In genomic region chr3:175335229-175335628, GRCh38 we compare ENCODE assay signal across 25 cellular contexts.
DNase-seq lines count a peak whose midpoint lies in the region; ATAC-seq and TF ChIP-seq lines count a peak whose summit lies in the region.
"Had no signal": no experiment of that assay in that cellular context is flagged by ENCODE, and none has a peak within 500 bp of the region (broad histone marks: within the 10 kb centered on the region; RNA-seq: fewer than 3 reads in every experiment).

No MANE protein-coding gene starts in this region.

- H3K9me3 ChIP-seq in IMR-90 (ENCODE audit: control insufficient read depth, insufficient read depth, low read length) = no peaks in the 10 kb centered on the region
- no peaks in the 10 kb centered on the region for H3K9me3 ChIP-seq in OCI-LY1 (ENCODE audit: low read length)
- no peaks in the 10 kb centered on the region for H3K9me3 ChIP-seq in mesenchymal stem cell (ENCODE audit: control insufficient read depth, low read length)
- no peaks in the 10 kb centered on the region for H3K9me3 ChIP-seq in gastrocnemius medialis
- H3K9me3 ChIP-seq in esophagus squamous epithelium = no peaks in the 10 kb centered on the region
- H3K9me3 ChIP-seq: heart left ventricle had no signal

- H4K8ac ChIP-seq in IMR-90 (ENCODE audit: low read depth in 2 of 2, low read length in 2 of 2) (no peak overlapping the region; a peak in 1 of 4 replicates), mesenchymal stem cell (ENCODE audit: low read length) (no peak overlapping the region)

- BruUV-seq in IMR-90 (replicated peaks; lab: Mats Ljungman, UMichigan) = no TSS peak

- TF ChIP-seq POLR2A in IMR-90 (IDR thresholded peaks at IDR 0.05; ENCODE audit: low read depth, low read length) = no peak
- no peak for TF ChIP-seq POLR2A in gastrocnemius medialis (IDR thresholded peaks at IDR 0.05)
- TF ChIP-seq POLR2A in esophagus squamous epithelium (IDR thresholded peaks at IDR 0.05) = no peak

- ATAC-seq in IMR-90 (ENCODE audit: low read depth) (peak; percentile 77), gastrocnemius medialis (no peak)
- ATAC-seq: activated T-helper 17 cell treated with anti-CD3 and anti-CD28 coated beads, Interleukin-2, amount 50 U/mL, for 72 hours; heart left ventricle; left lobe of liver; naive thymus-derived CD4-positive, alpha-beta T cell; stimulated activated memory B cell treated with anti-CD40 and anti-IgM and Interleukin-4, amounts not matched to agents 10 μg/mL and 1 μg/mL and 100 μg/mL, for 72 hours; WTC11 had no signal

- H2BK5ac ChIP-seq in IMR-90 (ENCODE audit: low read depth, low read length, poor library complexity, severe bottlenecking) = peak overlapping the region; percentile 66
- H2BK5ac ChIP-seq in mesenchymal stem cell (ENCODE audit: low read depth, low read length, poor library complexity, severe bottlenecking) = no peak overlapping the region

- H3F3A ChIP-seq in OCI-LY1 (ENCODE audit: insufficient read depth, low read length) = no peaks in the 10 kb centered on the region

- H3K4me1 ChIP-seq in IMR-90 (ENCODE audit: control insufficient read depth, insufficient read depth, low read length) = peaks cover 5% of the 10 kb centered on the region
- H3K4me1 ChIP-seq in OCI-LY1 (ENCODE audit: insufficient read depth, low read length, severe bottlenecking) = peaks cover 45% of the 10 kb centered on the region
- peaks cover 3% of the 10 kb centered on the region for H3K4me1 ChIP-seq in mesenchymal stem cell (ENCODE audit: control insufficient read depth, insufficient read depth, low read depth, low read length)
- no peaks in the 10 kb centered on the region for H3K4me1 ChIP-seq in gastrocnemius medialis
- peaks cover 5 to 17% (median 7%) of the 10 kb centered on the region in 3 donors for H3K4me1 ChIP-seq in esophagus squamous epithelium
- H3K4me1 ChIP-seq: heart left ventricle had no signal

- no peak overlapping the region for H3K18ac ChIP-seq in IMR-90 (ENCODE audit: low read depth, low read length)
- H3K18ac ChIP-seq in mesenchymal stem cell (ENCODE audit: low read depth in 1 of 2, low read length in 2 of 2) = no peak overlapping the region

- peaks cover 5% of the 10 kb centered on the region; the same call in 1 of the 2 replicates for H3K9me1 ChIP-seq in IMR-90 (ENCODE audit: insufficient read depth, low read length)

- DNase-seq in NCI-H1417 (lab: John Stamatoyannopoulos, UW) = peak in 2 of 3 experiments; percentile 38 to 69
- DNase-seq in NCI-H1417 treated with DMSO at 0.1 percent for 48 hours (lab: John Stamatoyannopoulos, UW) = no peak
- peak; percentile 51 for DNase-seq in IMR-90
- DNase-seq in mesenchymal stem cell = peak; percentile 14
- no peak for DNase-seq in gastrocnemius medialis
- no peak for DNase-seq in esophagus squamous epithelium (lab: John Stamatoyannopoulos, UW)
- no peak for DNase-seq in NCI-H1694 treated with DMSO at 0.1 percent for 48 hours (lab: John Stamatoyannopoulos, UW)
- DNase-seq: 8988T; activated CD8-positive, alpha-beta memory T cell treated with anti-CD3 and anti-CD28 coated beads, Interleukin-2, amount 50 U/mL, for 4 hours; aorta; caudate nucleus; dorsolateral prefrontal cortex; heart left ventricle; naive thymus-derived CD4-positive, alpha-beta T cell; NCI-H1436; retina; stimulated activated CD4-positive, alpha-beta T cell treated with anti-CD3 and anti-CD28 coated beads, Interleukin-2, amount 100 ng/mL, for 48 hours; SW 1271; T1000 had no signal

- no peak overlapping the region for H3K9ac ChIP-seq in IMR-90 (ENCODE audit: low read depth, low read length)
- H3K9ac ChIP-seq in OCI-LY1 (ENCODE audit: low read length) = no peak overlapping the region
- no peak overlapping the region for H3K9ac ChIP-seq in mesenchymal stem cell (ENCODE audit: low read length)
- H3K9ac ChIP-seq: BLaER1 had no signal

- no peak overlapping the region for H2AK5ac ChIP-seq in IMR-90 (ENCODE audit: low read depth, low read length)
- no peak overlapping the region for H2AK5ac ChIP-seq in mesenchymal stem cell (ENCODE audit: low read length, severe bottlenecking)

- POLR2A ChIA-PET in IMR-90 (lab: Charles Lee; ENCODE audit: unreplicated experiment) = no interaction called here

- no peaks in the 10 kb centered on the region for H3K9me2 ChIP-seq in OCI-LY1 (ENCODE audit: low read depth, low read length)

- H3K23ac ChIP-seq in IMR-90 (ENCODE audit: low read depth, low read length) (no peak overlapping the region), mesenchymal stem cell (ENCODE audit: low read length in 2 of 2) (no peak overlapping the region)

- H2AFZ ChIP-seq in IMR-90 (replicated peaks; ENCODE audit: low read length, poor library complexity) (no peak overlapping the region), OCI-LY1 (ENCODE audit: low read length) (no peak overlapping the region), mesenchymal stem cell (ENCODE audit: low read depth, low read length) (no peak overlapping the region)

- no peak overlapping the region for H2BK15ac ChIP-seq in IMR-90 (ENCODE audit: low read depth, low read length)
- H2BK15ac ChIP-seq in mesenchymal stem cell (ENCODE audit: low read depth, poor library complexity, severe bottlenecking) = no peak overlapping the region

- TF ChIP-seq RAD21 in IMR-90 (IDR thresholded peaks at IDR 0.05; ENCODE audit: low read length) = no peak

- H3K4me2 ChIP-seq in IMR-90 (ENCODE audit: low read depth, low read length) = peak overlapping the region; percentile 9; the same call in 1 of the 2 replicates
- H3K4me2 ChIP-seq in OCI-LY1 (ENCODE audit: low read length) = no peak overlapping the region
- no peak overlapping the region for H3K4me2 ChIP-seq in mesenchymal stem cell (ENCODE audit: low read length, poor library complexity, severe bottlenecking)
- H3K4me2 ChIP-seq: BLaER1 had no signal

- H3K27me3 ChIP-seq in IMR-90 (ENCODE audit: control insufficient read depth, insufficient read depth, low read length) (no peaks in the 10 kb centered on the region), OCI-LY1 (ENCODE audit: insufficient read depth, low read length) (no peaks in the 10 kb centered on the region), mesenchymal stem cell (ENCODE audit: control insufficient read depth in 1 of 2, insufficient read depth in 1 of 2, low read length in 2 of 2) (no peaks in the 10 kb centered on the region), gastrocnemius medialis (no peaks in the 10 kb centered on the region), esophagus squamous epithelium (no peaks in the 10 kb centered on the region)
- H3K27me3 ChIP-seq: BLaER1, dorsolateral prefrontal cortex, heart left ventricle had no signal

- H4K91ac ChIP-seq in IMR-90 (ENCODE audit: insufficient read depth, low read depth, low read length) (peak overlapping the region; percentile 98; the same call in 1 of the 2 replicates), mesenchymal stem cell (ENCODE audit: low read length) (no peak overlapping the region)

- H3K36me3 ChIP-seq in IMR-90 (ENCODE audit: control insufficient read depth, insufficient read depth, low read length) (no peaks in the 10 kb centered on the region), OCI-LY1 (ENCODE audit: insufficient read depth, low read length) (no peaks in the 10 kb centered on the region), mesenchymal stem cell (ENCODE audit: control insufficient read depth in 1 of 2, insufficient read depth in 2 of 2, low read depth in 1 of 2, low read length in 2 of 2) (no peaks in the 10 kb centered on the region), gastrocnemius medialis (no peaks in the 10 kb centered on the region), esophagus squamous epithelium (no peaks in the 10 kb centered on the region)
- H3K36me3 ChIP-seq: BLaER1, heart left ventricle had no signal

- H3K27ac ChIP-seq in IMR-90 (ENCODE audit: insufficient read depth, low read length) (no peak overlapping the region), OCI-LY1 (ENCODE audit: low read depth, low read length, poor library complexity, severe bottlenecking) (peak overlapping the region; percentile 47), mesenchymal stem cell (ENCODE audit: low read length, poor library complexity, severe bottlenecking) (no peak overlapping the region), gastrocnemius medialis (no peak overlapping the region), esophagus squamous epithelium (no peak overlapping the region)
- H3K27ac ChIP-seq: BLaER1, dorsolateral prefrontal cortex, heart left ventricle had no signal

- H2BK20ac ChIP-seq in IMR-90 (ENCODE audit: low read depth, low read length) = no peak overlapping the region; the same call in 1 of the 2 replicates

- H4K5ac ChIP-seq in IMR-90 (ENCODE audit: low read depth, low read length) = no peak overlapping the region

- H2BK120ac ChIP-seq in IMR-90 (ENCODE audit: low read depth, low read length) = no peak overlapping the region
- H2BK120ac ChIP-seq in mesenchymal stem cell (ENCODE audit: low read depth, low read length) = no peak overlapping the region

- H2BK12ac ChIP-seq in mesenchymal stem cell (ENCODE audit: low read length in 2 of 2) = no peak overlapping the region

- intact Hi-C loops in IMR-90 (cut with micrococcal nuclease) = no loop called here
- intact Hi-C loops in gastrocnemius medialis (cut with DNase I; ENCODE audit: low total_unique reads) = no loop called here
- intact Hi-C loops in esophagus squamous epithelium (cut with DNase I) = no loop called here

- no peak overlapping the region for H3K14ac ChIP-seq in IMR-90 (replicated peaks; ENCODE audit: low read depth, low read length)
- no peak overlapping the region for H3K14ac ChIP-seq in mesenchymal stem cell (ENCODE audit: low read length in 2 of 2)

- dilution Hi-C loops in IMR-90 (cut with HindIII; ENCODE audit: low sequenced_read_pairs, unreplicated experiment) = no loop called here

- no peaks in the 10 kb centered on the region for H3K79me2 ChIP-seq in OCI-LY1 (ENCODE audit: insufficient read depth, low read length)

- H3K4me3 ChIP-seq in IMR-90 (ENCODE audit: insufficient read depth, low read depth, low read length) (no peak overlapping the region), OCI-LY1 (ENCODE audit: low read depth, low read length, poor library complexity, severe bottlenecking) (no peak overlapping the region), mesenchymal stem cell (ENCODE audit: insufficient read depth in 1 of 2, low read depth in 1 of 2, low read length in 2 of 2) (no peak overlapping the region), gastrocnemius medialis (no peak overlapping the region), esophagus squamous epithelium (no peak overlapping the region)
- H3K4me3 ChIP-seq: BLaER1, dorsolateral prefrontal cortex, heart left ventricle had no signal

- in situ Hi-C loops in IMR-90 (cut with MboI; ENCODE audit: low sequenced_read_pairs) = no loop called here
- in situ Hi-C loops in gastrocnemius medialis (cut with MboI; ENCODE audit: low sequenced_read_pairs in 4 of 4) = no loop called here

- no peak overlapping the region for H2AK9ac ChIP-seq in IMR-90 (replicated peaks; ENCODE audit: low read depth, low read length, poor library complexity)

- no peak overlapping the region for H3K56ac ChIP-seq in IMR-90 (ENCODE audit: extremely low read depth, insufficient read depth, low read length)

- H4K20me1 ChIP-seq in IMR-90 (ENCODE audit: insufficient read depth, low read length) = no peaks in the 10 kb centered on the region
- no peaks in the 10 kb centered on the region for H4K20me1 ChIP-seq in OCI-LY1 (ENCODE audit: insufficient read depth, low read length)
- H4K20me1 ChIP-seq: BLaER1 had no signal

- WGBS in IMR-90 (ENCODE audit: extremely low coverage in 2 of 2, insufficient read length in 1 of 2), 2 experiments = no CpG with 5 or more reads among the region's 2 CpGs
- 57% methylated on average over 2 of the region's 2 CpGs for WGBS in mesenchymal stem cell
- WGBS in esophagus squamous epithelium, 2 donors = 33 to 48% methylated on average over 2 of the region's 2 CpGs

- CTCF ChIA-PET in IMR-90 (lab: Yijun Ruan, JAX) = no interaction called here

- TF ChIP-seq CTCF in IMR-90 (conservative IDR thresholded peaks at IDR 0.05; ENCODE audit: low read depth, low read length) = no peak
- TF ChIP-seq CTCF in OCI-LY1 (IDR thresholded peaks at IDR 0.05; ENCODE audit: low read length) = no peak
- no peak for TF ChIP-seq CTCF in gastrocnemius medialis (IDR thresholded peaks at IDR 0.05 in 4 of 5, conservative IDR thresholded peaks at IDR 0.05 in 1 of 5)
- no peak for TF ChIP-seq CTCF in esophagus squamous epithelium (IDR thresholded peaks at IDR 0.05)

- H3K4ac ChIP-seq in IMR-90 (ENCODE audit: low read depth, low read length) (no peak overlapping the region), mesenchymal stem cell (ENCODE audit: low read depth in 1 of 2, low read length in 2 of 2) (no peak overlapping the region)

- H3K79me1 ChIP-seq in IMR-90 (ENCODE audit: low read depth in 1 of 2, low read length in 2 of 2) (no peaks in the 10 kb centered on the region), mesenchymal stem cell (replicated peaks; ENCODE audit: low read length, poor library complexity, severe bottlenecking) (no peaks in the 10 kb centered on the region)

Comparison
In these comparisons a context has a peak if more than half of its experiments do, and no peak if none do; other contexts are left out.
1. DNase-seq: peak in NCI-H1417 (2 of 3), IMR-90 (single experiment) and mesenchymal stem cell (single experiment); none in NCI-H1417 treated with DMSO at 0.1 percent for 48 hours (single experiment), gastrocnemius medialis (0 of 2), esophagus squamous epithelium (single experiment) and NCI-H1694 treated with DMSO at 0.1 percent for 48 hours (single experiment).